8 cellular contexts compared by ENCODE assay signal in genomic region chr14:76947078-76947837, GRCh38.
DNase-seq lines count a peak whose midpoint lies in the region; ATAC-seq, FAIRE-seq and TF ChIP-seq lines count a peak whose summit lies in the region.

No MANE protein-coding gene starts in this region.

- no peaks in the 10 kb centered on the region for H3K27me3 Mint-ChIP-seq in activated CD4-positive, alpha-beta T cell treated with anti-CD3 and anti-CD28 coated beads, Interleukin-2, amount 10 ng/mL, durations not matched to agents 24 days and 14 days

- TF ChIP-seq RAD21 in HepG2 (CRISPR knock-in tag; IDR thresholded peaks at IDR 0.05): peak; percentile 90

- H4K20me1 ChIP-seq in HepG2 (ENCODE audit: insufficient read depth, low read length): no peaks in the 10 kb centered on the region

- peak overlapping the region; percentile 12 to 68 (median 27); a peak in 4 of 6 replicates for H3K4me3 ChIP-seq in HepG2 (replicated peaks in 1 of 3; ENCODE audit: insufficient read depth in 1 of 3, low read depth in 2 of 3, low read length in 3 of 3)

- no peaks in the 10 kb centered on the region for H3K36me3 Mint-ChIP-seq in activated CD4-positive, alpha-beta T cell treated with anti-CD3 and anti-CD28 coated beads, Interleukin-2, amount 10 ng/mL, durations not matched to agents 24 days and 14 days (ENCODE audit: low read depth)

- ATAC-seq in GM19035 (IDR thresholded peaks at IDR 0.05; ENCODE audit: unreplicated experiment): peak; percentile 79
- ATAC-seq in HG03342 (IDR thresholded peaks at IDR 0.05; ENCODE audit: unreplicated experiment): peak; percentile 84
- peak; percentile 92 for ATAC-seq in HepG2

- peaks cover 79% of the 10 kb centered on the region for H3K4me1 ChIP-seq in HepG2 (ENCODE audit: insufficient read depth, low read length)

- 4% methylated on average over 17 of the region's 28 CpGs for WGBS in HepG2 (ENCODE audit: low lambda C conversion rate)

- DNase-seq in AG08395 (ENCODE audit: low spot score) (peak; percentile 88), NCI-H446 treated with DMSO at 0.1 percent for 48 hours (lab: John Stamatoyannopoulos, UW) (peak; percentile 93), cortex of kidney (lab: John Stamatoyannopoulos, UW) (peak; percentile 33), HepG2 (ENCODE audit: low spot score) (peak; percentile 74)
- peak; percentile 92 for DNase-seq in activated CD4-positive, alpha-beta T cell treated with anti-CD3 and anti-CD28 coated beads, Interleukin-2, amount 10 ng/mL, durations not matched to agents 24 days and 14 days
- DNase-seq in stimulated activated CD4-positive, alpha-beta T cell treated with anti-CD3 and anti-CD28 coated beads, Interleukin-4, amount 100 ng/mL, for 4 hours: peak; percentile 72 to 83

- H3K27me3 ChIP-seq in HepG2 (ENCODE audit: control insufficient read depth in 1 of 2, insufficient read depth in 2 of 2, low read length in 2 of 2): no peaks in the 10 kb centered on the region

- BruUV-seq in HepG2 (replicated peaks; lab: Mats Ljungman, UMichigan): no TSS peak

- H3K9ac ChIP-seq in HepG2 (ENCODE audit: insufficient read depth, low read depth, low read length): peak overlapping the region; percentile 51; the same call in 1 of the 2 replicates

- CTCF ChIA-PET in HepG2 (lab: Yijun Ruan, JAX; ENCODE audit: low intra/inter-chr PET ratio, low total read pairs): interaction anchor here (1.3 to 2.5 kb wide), 5 partner anchors 106 to 123 kb away, joined by 3 to 24 read pairs (median 4); no protein-coding TSS in a partner anchor

- H3K9me3 Mint-ChIP-seq in activated CD4-positive, alpha-beta T cell treated with anti-CD3 and anti-CD28 coated beads, Interleukin-2, amount 10 ng/mL, durations not matched to agents 24 days and 14 days: no peaks in the 10 kb centered on the region

- TF ChIP-seq POLR2A in HepG2 (IDR thresholded peaks at IDR 0.05; ENCODE audit: insufficient read depth in 1 of 2, low read depth in 2 of 2, low read length in 2 of 2): no peak

- intact Hi-C loops in activated CD4-positive, alpha-beta T cell treated with anti-CD3 and anti-CD28 coated beads, Interleukin-2, amount 10 ng/mL, durations not matched to agents 24 days and 14 days (cut with micrococcal nuclease): loop anchor here (1.0 to 2.0 kb wide), 3 partner anchors 9 to 106 kb away; no protein-coding TSS in a partner anchor
- intact Hi-C loops in HepG2 (cut with micrococcal nuclease; ENCODE audit: unreplicated experiment): loop anchor here (1.0 kb wide), 2 partner anchors 76 to 106 kb away; no protein-coding TSS in a partner anchor

- no peaks in the 10 kb centered on the region for H3K79me2 ChIP-seq in HepG2 (ENCODE audit: insufficient read depth, low read length)

- no peaks in the 10 kb centered on the region for H3K36me3 ChIP-seq in HepG2 (replicated peaks in 1 of 2; ENCODE audit: control insufficient read depth in 1 of 2, insufficient read depth in 2 of 2, low read length in 2 of 2)

- H3K27ac ChIP-seq in HepG2 (ENCODE audit: extremely low read length, insufficient read depth, low read length): no peak overlapping the region

- FAIRE-seq in HepG2 (lab: Jason Lieb, UNC): no peak

- no peak overlapping the region for H2AFZ ChIP-seq in HepG2 (ENCODE audit: low read length)

- H3K27ac Mint-ChIP-seq in activated CD4-positive, alpha-beta T cell treated with anti-CD3 and anti-CD28 coated beads, Interleukin-2, amount 10 ng/mL, durations not matched to agents 24 days and 14 days: peak overlapping the region; percentile 84

- no peaks in the 10 kb centered on the region for H3K9me3 ChIP-seq in HepG2 (ENCODE audit: low read length)

- peak overlapping the region; percentile 86 for H3K4me2 ChIP-seq in HepG2 (ENCODE audit: low read depth, low read length)

- in situ Hi-C loops in HepG2 (cut with HindIII; ENCODE audit: extremely low pct_ligation_motif_present, low pct_unique_long_range_greater_than_20kb): no loop called here

- TF ChIP-seq EP300 in HepG2 (IDR thresholded peaks at IDR 0.05; ENCODE audit: low read depth in 2 of 2, low read length in 2 of 2) (no peak), HepG2 (CRISPR knock-in tag; IDR thresholded peaks at IDR 0.05; ENCODE audit: borderline replicate concordance) (no peak)

- peak; percentile 82 for TF ChIP-seq CTCF in HepG2 (CRISPR knock-in tag; IDR thresholded peaks at IDR 0.05)

- POLR2A ChIA-PET in HepG2 (lab: Yijun Ruan, JAX): interaction anchor here (0.6 to 2.0 kb wide), 5 partner anchors 8 to 89 kb away, joined by 3 to 14 read pairs (median 8); partner anchors contain the start of gene IRF2BPL

- peaks cover 44% of the 10 kb centered on the region for H3K4me1 Mint-ChIP-seq in activated CD4-positive, alpha-beta T cell treated with anti-CD3 and anti-CD28 coated beads, Interleukin-2, amount 10 ng/mL, durations not matched to agents 24 days and 14 days

- H3K4me3 Mint-ChIP-seq in activated CD4-positive, alpha-beta T cell treated with anti-CD3 and anti-CD28 coated beads, Interleukin-2, amount 10 ng/mL, durations not matched to agents 24 days and 14 days: peak overlapping the region; percentile 41

TF ChIP-seq in HepG2, 621 proteins besides CTCF, POLR2A, EP300 and RAD21 (continues in another document):
- TF ChIP-seq, protein P1, sequence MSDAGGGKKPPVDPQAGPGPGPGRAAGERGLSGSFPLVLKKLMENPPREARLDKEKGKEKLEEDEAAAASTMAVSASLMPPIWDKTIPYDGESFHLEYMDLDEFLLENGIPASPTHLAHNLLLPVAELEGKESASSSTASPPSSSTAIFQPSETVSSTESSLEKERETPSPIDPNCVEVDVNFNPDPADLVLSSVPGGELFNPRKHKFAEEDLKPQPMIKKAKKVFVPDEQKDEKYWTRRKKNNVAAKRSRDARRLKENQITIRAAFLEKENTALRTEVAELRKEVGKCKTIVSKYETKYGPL (CRISPR knock-in tag; IDR thresholded peaks at IDR 0.05): no peak
- TF ChIP-seq ZFP37 (CRISPR knock-in tag; IDR thresholded peaks at IDR 0.05; ENCODE audit: borderline replicate concordance): no peak
- no peak for TF ChIP-seq TRIM24 (CRISPR knock-in tag; IDR thresholded peaks at IDR 0.05)
- TF ChIP-seq, protein P2, sequence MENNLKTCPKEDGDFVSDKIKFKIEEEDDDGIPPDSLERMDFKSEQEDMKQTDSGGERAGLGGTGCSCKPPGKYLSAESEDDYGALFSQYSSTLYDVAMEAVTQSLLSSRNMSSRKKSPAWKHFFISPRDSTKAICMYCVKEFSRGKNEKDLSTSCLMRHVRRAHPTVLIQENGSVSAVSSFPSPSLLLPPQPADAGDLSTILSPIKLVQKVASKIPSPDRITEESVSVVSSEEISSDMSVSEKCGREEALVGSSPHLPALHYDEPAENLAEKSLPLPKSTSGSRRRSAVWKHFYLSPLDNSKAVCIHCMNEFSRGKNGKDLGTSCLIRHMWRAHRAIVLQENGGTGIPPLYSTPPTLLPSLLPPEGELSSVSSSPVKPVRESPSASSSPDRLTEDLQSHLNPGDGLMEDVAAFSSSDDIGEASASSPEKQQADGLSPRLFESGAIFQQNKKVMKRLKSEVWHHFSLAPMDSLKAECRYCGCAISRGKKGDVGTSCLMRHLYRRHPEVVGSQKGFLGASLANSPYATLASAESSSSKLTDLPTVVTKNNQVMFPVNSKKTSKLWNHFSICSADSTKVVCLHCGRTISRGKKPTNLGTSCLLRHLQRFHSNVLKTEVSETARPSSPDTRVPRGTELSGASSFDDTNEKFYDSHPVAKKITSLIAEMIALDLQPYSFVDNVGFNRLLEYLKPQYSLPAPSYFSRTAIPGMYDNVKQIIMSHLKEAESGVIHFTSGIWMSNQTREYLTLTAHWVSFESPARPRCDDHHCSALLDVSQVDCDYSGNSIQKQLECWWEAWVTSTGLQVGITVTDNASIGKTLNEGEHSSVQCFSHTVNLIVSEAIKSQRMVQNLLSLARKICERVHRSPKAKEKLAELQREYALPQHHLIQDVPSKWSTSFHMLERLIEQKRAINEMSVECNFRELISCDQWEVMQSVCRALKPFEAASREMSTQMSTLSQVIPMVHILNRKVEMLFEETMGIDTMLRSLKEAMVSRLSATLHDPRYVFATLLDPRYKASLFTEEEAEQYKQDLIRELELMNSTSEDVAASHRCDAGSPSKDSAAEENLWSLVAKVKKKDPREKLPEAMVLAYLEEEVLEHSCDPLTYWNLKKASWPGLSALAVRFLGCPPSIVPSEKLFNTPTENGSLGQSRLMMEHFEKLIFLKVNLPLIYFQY (CRISPR knock-in tag; IDR thresholded peaks at IDR 0.05; ENCODE audit: borderline replicate concordance): no peak
- TF ChIP-seq ZNF792 (CRISPR knock-in tag; IDR thresholded peaks at IDR 0.05): peak; percentile 28; the same call in 1 of the 2 replicates
- TF ChIP-seq, protein P3, sequence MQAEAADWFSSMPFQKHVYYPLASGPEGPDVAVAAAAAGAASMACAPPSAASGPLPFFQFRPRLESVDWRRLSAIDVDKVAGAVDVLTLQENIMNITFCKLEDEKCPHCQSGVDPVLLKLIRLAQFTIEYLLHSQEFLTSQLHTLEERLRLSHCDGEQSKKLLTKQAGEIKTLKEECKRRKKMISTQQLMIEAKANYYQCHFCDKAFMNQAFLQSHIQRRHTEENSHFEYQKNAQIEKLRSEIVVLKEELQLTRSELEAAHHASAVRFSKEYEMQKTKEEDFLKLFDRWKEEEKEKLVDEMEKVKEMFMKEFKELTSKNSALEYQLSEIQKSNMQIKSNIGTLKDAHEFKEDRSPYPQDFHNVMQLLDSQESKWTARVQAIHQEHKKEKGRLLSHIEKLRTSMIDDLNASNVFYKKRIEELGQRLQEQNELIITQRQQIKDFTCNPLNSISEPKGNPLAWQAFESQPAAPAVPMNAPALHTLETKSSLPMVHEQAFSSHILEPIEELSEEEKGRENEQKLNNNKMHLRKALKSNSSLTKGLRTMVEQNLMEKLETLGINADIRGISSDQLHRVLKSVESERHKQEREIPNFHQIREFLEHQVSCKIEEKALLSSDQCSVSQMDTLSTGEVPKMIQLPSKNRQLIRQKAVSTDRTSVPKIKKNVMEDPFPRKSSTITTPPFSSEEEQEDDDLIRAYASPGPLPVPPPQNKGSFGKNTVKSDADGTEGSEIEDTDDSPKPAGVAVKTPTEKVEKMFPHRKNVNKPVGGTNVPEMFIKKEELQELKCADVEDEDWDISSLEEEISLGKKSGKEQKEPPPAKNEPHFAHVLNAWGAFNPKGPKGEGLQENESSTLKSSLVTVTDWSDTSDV (CRISPR knock-in tag; IDR thresholded peaks at IDR 0.05): no peak
- no peak for TF ChIP-seq ZNF879 (CRISPR knock-in tag; IDR thresholded peaks at IDR 0.05)
- no peak for TF ChIP-seq CREBL2 (CRISPR knock-in tag; IDR thresholded peaks at IDR 0.05; ENCODE audit: borderline replicate concordance)
- TF ChIP-seq KDM5B (CRISPR knock-in tag; IDR thresholded peaks at IDR 0.05; ENCODE audit: borderline replicate concordance): no peak
- 0 out of 2 replicates have a peak, but pooled peaks have one; percentile 34 for TF ChIP-seq PHF8 (CRISPR knock-in tag; IDR thresholded peaks at IDR 0.05)
- no peak for TF ChIP-seq GATAD1 (CRISPR knock-in tag; IDR thresholded peaks at IDR 0.05)
- TF ChIP-seq MED8 (CRISPR knock-in tag; IDR thresholded peaks at IDR 0.05; ENCODE audit: insufficient replicate concordance): no peak
- TF ChIP-seq CEBPG (CRISPR knock-in tag; IDR thresholded peaks at IDR 0.05): no peak
- no peak for TF ChIP-seq ZNF251 (CRISPR knock-in tag; IDR thresholded peaks at IDR 0.05)

Comparison
In these comparisons a context has a peak if more than half of its experiments do, and no peak if none do; other contexts are left out.
1. DNase-seq: peak in every context shown above with its lines; median percentile 93 in NCI-H446 treated with DMSO at 0.1 percent for 48 hours; 92 in activated CD4-positive, alpha-beta T cell treated with anti-CD3 and anti-CD28 coated beads, Interleukin-2, amount 10 ng/mL, durations not matched to agents 24 days and 14 days; 88 in AG08395; 78 in stimulated activated CD4-positive, alpha-beta T cell treated with anti-CD3 and anti-CD28 coated beads, Interleukin-4, amount 100 ng/mL, for 4 hours; 74 in HepG2; 33 in cortex of kidney.